In the genomic region with DNA sequence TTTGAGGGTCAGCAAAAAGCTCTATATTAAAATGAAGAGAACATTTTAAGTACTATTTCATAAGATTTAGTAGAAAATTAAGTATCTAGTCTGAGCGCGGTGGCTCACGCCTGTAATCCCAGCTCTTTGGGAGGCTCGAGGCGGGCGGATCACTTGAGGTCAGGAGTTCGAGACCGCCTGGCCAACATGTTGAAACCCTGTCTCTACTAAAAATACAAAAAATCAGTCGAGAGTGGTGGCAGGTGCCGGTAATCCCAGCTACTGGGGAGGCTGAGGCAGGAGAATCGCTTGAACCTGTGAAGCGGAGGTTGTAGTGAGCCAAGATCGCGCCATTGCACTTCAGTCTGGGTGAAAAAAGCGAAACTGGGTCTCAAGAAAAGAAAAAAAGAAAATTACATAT, we compare ENCODE assay signal across 8 cellular contexts. TPM values are rescaled to one million over a fixed set of nuclear protein-coding genes. Genes with fewer than 3 reads are reported as not detected.
DNase-seq lines count a peak whose midpoint lies in the region; ATAC-seq, FAIRE-seq and TF ChIP-seq lines count a peak whose summit lies in the region.

No MANE protein-coding gene starts in this region.

- peaks cover 6% of the 10 kb centered on the region for H3K36me3 Mint-ChIP-seq in activated naive CD8-positive, alpha-beta T cell

- CTCF ChIA-PET in AG04450 (lab: Charles Lee) = interaction anchor here (0.7 kb wide), 1 partner anchor 66 kb away, joined by 3 read pairs; no protein-coding TSS in a partner anchor
- CTCF ChIA-PET in HCT116 (lab: Charles Lee) = no interaction called here

- H3K9me2 ChIP-seq in HCT116 (ENCODE audit: insufficient read depth) = no peaks in the 10 kb centered on the region

- no peak for TF ChIP-seq RAD21 in HCT116 (IDR thresholded peaks at IDR 0.05; ENCODE audit: low read depth)

- intact Hi-C loops in HCT116 (cut with micrococcal nuclease) = loop anchor here (5.0 kb wide), 1 partner anchor 48 kb away; no protein-coding TSS in a partner anchor

- H3K4me1 ChIP-seq in HCT116 (ENCODE audit: control insufficient read depth in 1 of 2, insufficient read depth in 2 of 2, low read length in 2 of 2) (no peaks in the 10 kb centered on the region), keratinocyte (ENCODE audit: control insufficient read depth, extremely low read depth, insufficient read depth, low read length) (peaks cover 16% of the 10 kb centered on the region)

- no peaks in the 10 kb centered on the region for H4K20me1 ChIP-seq in HCT116 (ENCODE audit: insufficient read depth)
- no peaks in the 10 kb centered on the region for H4K20me1 ChIP-seq in keratinocyte (ENCODE audit: control insufficient read depth, extremely low read depth, insufficient read depth, low read length)

- TF ChIP-seq POLR2A in HCT116 (IDR thresholded peaks at IDR 0.05; ENCODE audit: borderline replicate concordance, extremely low read depth, insufficient read depth, insufficient read length) = no peak

- POLR2A ChIA-PET in AG04450 (lab: Yijun Ruan, JAX) (no interaction called here), HCT116 (lab: Charles Lee) (no interaction called here)

- H3K4me1 Mint-ChIP-seq in activated naive CD8-positive, alpha-beta T cell (ENCODE audit: low read depth) = peaks cover 41% of the 10 kb centered on the region

- H3K9ac ChIP-seq in HCT116 (ENCODE audit: low read length) (no peak overlapping the region), keratinocyte (ENCODE audit: control insufficient read depth, extremely low read depth, insufficient read depth, low read length) (no peak overlapping the region)

- no peak overlapping the region for H2AFZ ChIP-seq in HCT116 (ENCODE audit: low read depth, low read length, poor library complexity, severe bottlenecking)
- H2AFZ ChIP-seq in keratinocyte (ENCODE audit: control insufficient read depth, low read length) = no peak overlapping the region

- RAD21 ChIA-PET in HCT116 (lab: Charles Lee; ENCODE audit: low non-redundant PET in 1 of 2, low total read pairs in 2 of 2, uncharacterized antibody in 2 of 2, unreplicated experiment in 2 of 2) = no interaction called here

- ATAC-seq in HCT116 = no peak
- no peak for ATAC-seq in GM21529 (IDR thresholded peaks at IDR 0.05; ENCODE audit: unreplicated experiment)
- ATAC-seq in GM21423 (IDR thresholded peaks at IDR 0.05; ENCODE audit: unreplicated experiment) = no peak
- ATAC-seq in HG03460 (IDR thresholded peaks at IDR 0.05; ENCODE audit: unreplicated experiment) = no peak

- peak overlapping the region; percentile 93 for H3K4me3 Mint-ChIP-seq in activated naive CD8-positive, alpha-beta T cell

- dilution Hi-C loops in keratinocyte (cut with MboI; ENCODE audit: extremely low pct_ligation_motif_present, low sequenced_read_pairs) = no loop called here

- H3K36me3 ChIP-seq in HCT116 (ENCODE audit: control insufficient read depth in 1 of 2, insufficient read depth in 2 of 2, low read length in 2 of 2) (peaks cover 0 to 2% of the 10 kb centered on the region in 2 experiments; a peak in 1 of 4 replicates), keratinocyte (ENCODE audit: control insufficient read depth in 2 of 2, extremely low read depth in 1 of 2, insufficient read depth in 2 of 2, low read length in 2 of 2) (peaks cover 4 to 8% of the 10 kb centered on the region in 2 experiments)

- no peaks in the 10 kb centered on the region for H3K27me3 Mint-ChIP-seq in activated naive CD8-positive, alpha-beta T cell

- BruUV-seq in HCT116 (replicated peaks; lab: Mats Ljungman, UMichigan) = no TSS peak

- H3K27me3 ChIP-seq in AG04450 (ENCODE audit: control insufficient read depth, insufficient read depth, low read length) (no peaks in the 10 kb centered on the region), HCT116 (ENCODE audit: insufficient read depth, low read length) (no peaks in the 10 kb centered on the region), keratinocyte (ENCODE audit: control insufficient read depth, extremely low read depth, insufficient read depth, low read length) (no peaks in the 10 kb centered on the region)

- H3K27ac ChIP-seq in AG04450 (ENCODE audit: low read depth, low read length) (no peak overlapping the region), HCT116 (ENCODE audit: low read depth, low read length) (no peak overlapping the region), keratinocyte (ENCODE audit: control insufficient read depth, insufficient read depth, low read length) (no peak overlapping the region)

- H3K79me2 ChIP-seq in HCT116 (ENCODE audit: insufficient read depth, low read length) (peaks cover 59% of the 10 kb centered on the region), keratinocyte (ENCODE audit: control insufficient read depth, insufficient read depth, low read length) (peaks cover 60% of the 10 kb centered on the region)

- H3K4me2 ChIP-seq in HCT116 (ENCODE audit: low read length) = peak overlapping the region; percentile 77
- H3K4me2 ChIP-seq in keratinocyte (ENCODE audit: control insufficient read depth, extremely low read depth, insufficient read depth, low read depth, low read length) = peak overlapping the region; percentile 96

- H3K9me3 Mint-ChIP-seq in activated naive CD8-positive, alpha-beta T cell (ENCODE audit: low read depth) = no peaks in the 10 kb centered on the region

- peak overlapping the region; percentile 97 for H3K27ac Mint-ChIP-seq in activated naive CD8-positive, alpha-beta T cell

- H3K4me3 ChIP-seq in AG04450 (ENCODE audit: low read depth, low read length) = peak overlapping the region; percentile 92
- H3K4me3 ChIP-seq in HCT116 (replicated peaks in 1 of 2; ENCODE audit: low read depth in 1 of 2, low read length in 2 of 2) = peak overlapping the region; percentile 75 to 78; a peak in 3 of 4 replicates
- H3K4me3 ChIP-seq in keratinocyte (ENCODE audit: control insufficient read depth in 2 of 3, extremely low read depth in 1 of 3, insufficient read depth in 2 of 3, low read depth in 1 of 3, low read length in 3 of 3) = peak overlapping the region in 2 of 3 experiments; percentile 94 to 98

- H3K9me3 ChIP-seq in AG04450 (ENCODE audit: control insufficient read depth, insufficient read depth, low read length) (no peaks in the 10 kb centered on the region), HCT116 (ENCODE audit: control insufficient read depth in 1 of 2, insufficient read depth in 1 of 2, low read depth in 1 of 2, low read length in 2 of 2) (no peaks in the 10 kb centered on the region), keratinocyte (ENCODE audit: control insufficient read depth, low read depth, low read length) (no peaks in the 10 kb centered on the region)

- no peak for FAIRE-seq in keratinocyte (lab: Jason Lieb, UNC)

- TF ChIP-seq CTCF in AG04450 (IDR thresholded peaks at IDR 0.05; ENCODE audit: low read depth, low read length) (no peak), HCT116 (IDR thresholded peaks at IDR 0.05 in 2 of 3, conservative IDR thresholded peaks at IDR 0.05 in 1 of 3; ENCODE audit: borderline replicate concordance in 1 of 3, insufficient read depth in 1 of 3, low read depth in 2 of 3, low read length in 2 of 3) (no peak), keratinocyte (optimal IDR thresholded peaks at IDR 0.05 in 1 of 3, IDR thresholded peaks at IDR 0.05 in 1 of 3, conservative IDR thresholded peaks at IDR 0.05 in 1 of 3; ENCODE audit: extremely low read depth in 1 of 3, insufficient read depth in 2 of 3, low read length in 3 of 3) (no peak)

- DNase-seq in AG04450 (ENCODE audit: low read depth, low spot score) (no peak), HCT116 (ENCODE audit: low read depth, low spot score) (no peak), keratinocyte (ENCODE audit: low read depth, low spot score) (no peak)
- DNase-seq in central memory CD4-positive, alpha-beta T cell = no peak

- H3K9me1 ChIP-seq in keratinocyte (ENCODE audit: control insufficient read depth, extremely low read depth, insufficient read depth, low read length) = no peaks in the 10 kb centered on the region

TF ChIP-seq in HCT116, 20 proteins besides CTCF, POLR2A, EP300 and RAD21 (continues in another document):
- TF ChIP-seq TCF7L2 (IDR thresholded peaks at IDR 0.05; ENCODE audit: borderline replicate concordance, extremely low read depth, insufficient read depth, insufficient read length) = no peak
- TF ChIP-seq SP1 (IDR thresholded peaks at IDR 0.05; ENCODE audit: low read depth) = no peak
- TF ChIP-seq, protein P1, sequence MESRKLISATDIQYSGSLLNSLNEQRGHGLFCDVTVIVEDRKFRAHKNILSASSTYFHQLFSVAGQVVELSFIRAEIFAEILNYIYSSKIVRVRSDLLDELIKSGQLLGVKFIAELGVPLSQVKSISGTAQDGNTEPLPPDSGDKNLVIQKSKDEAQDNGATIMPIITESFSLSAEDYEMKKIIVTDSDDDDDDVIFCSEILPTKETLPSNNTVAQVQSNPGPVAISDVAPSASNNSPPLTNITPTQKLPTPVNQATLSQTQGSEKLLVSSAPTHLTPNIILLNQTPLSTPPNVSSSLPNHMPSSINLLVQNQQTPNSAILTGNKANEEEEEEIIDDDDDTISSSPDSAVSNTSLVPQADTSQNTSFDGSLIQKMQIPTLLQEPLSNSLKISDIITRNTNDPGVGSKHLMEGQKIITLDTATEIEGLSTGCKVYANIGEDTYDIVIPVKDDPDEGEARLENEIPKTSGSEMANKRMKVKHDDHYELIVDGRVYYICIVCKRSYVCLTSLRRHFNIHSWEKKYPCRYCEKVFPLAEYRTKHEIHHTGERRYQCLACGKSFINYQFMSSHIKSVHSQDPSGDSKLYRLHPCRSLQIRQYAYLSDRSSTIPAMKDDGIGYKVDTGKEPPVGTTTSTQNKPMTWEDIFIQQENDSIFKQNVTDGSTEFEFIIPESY (IDR thresholded peaks at IDR 0.05; ENCODE audit: extremely low read depth, insufficient replicate concordance, low read length) = no peak
- TF ChIP-seq, protein P2, sequence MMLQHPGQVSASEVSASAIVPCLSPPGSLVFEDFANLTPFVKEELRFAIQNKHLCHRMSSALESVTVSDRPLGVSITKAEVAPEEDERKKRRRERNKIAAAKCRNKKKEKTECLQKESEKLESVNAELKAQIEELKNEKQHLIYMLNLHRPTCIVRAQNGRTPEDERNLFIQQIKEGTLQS (IDR thresholded peaks at IDR 0.05) = no peak
- no peak for TF ChIP-seq EZH2phosphoT487 (IDR thresholded peaks at IDR 0.05; ENCODE audit: borderline replicate concordance)
- TF ChIP-seq EZH2 (IDR thresholded peaks at IDR 0.05) = no peak
- TF ChIP-seq SRF (IDR thresholded peaks at IDR 0.05; ENCODE audit: low read depth) = no peak
- TF ChIP-seq JUND (IDR thresholded peaks at IDR 0.05) = no peak

RNA-seq across cellular contexts. Expression of a gene that starts 1.6 kb away (rescaled TPM):
- polyA plus RNA-seq in AG04450 (2011; rRNA removed) (36.7 and 39.7 TPM in 2 replicates), keratinocyte (33.3 to 62.5 TPM (median 45.1 TPM) in 3 replicates)
- polyA minus RNA-seq in AG04450 (2011; rRNA and poly(A)+ RNA removed) = 12.2 and 25.9 TPM in 2 replicates
- total RNA-seq in HCT116 (2021; ENCODE audit: unreplicated experiment) = 56.1 TPM
- 20.5 and 23.6 TPM in 2 replicates for polyA plus RNA-seq in HCT116 (2012)
- polyA plus RNA-seq in keratinocyte (2011; ENCODE audit: low read depth) = 34.8 TPM
- polyA plus RNA-seq in keratinocyte (2011; cell fraction: cytosol; rRNA removed) = 38.9 and 71.7 TPM in 2 replicates
- polyA plus RNA-seq in keratinocyte (2011; cell fraction: nucleus; rRNA removed) = 67.7 and 93.8 TPM in 2 replicates
- polyA plus RNA-seq in keratinocyte (2012; ENCODE audit: low replicate concordance) = 42.7 and 83.0 TPM in 2 replicates
- 11.4 to 26.2 TPM (median 15.2 TPM) in 3 replicates for polyA minus RNA-seq in keratinocyte
- 44.3 TPM for polyA minus RNA-seq in keratinocyte (2011; cell fraction: cytosol; rRNA and poly(A)+ RNA removed)
- 20.2 and 60.7 TPM in 2 replicates for polyA minus RNA-seq in keratinocyte (2011; cell fraction: nucleus; rRNA and poly(A)+ RNA removed)
